Comparison of ENCODE assay signal across 17 cellular contexts in the genomic region with DNA sequence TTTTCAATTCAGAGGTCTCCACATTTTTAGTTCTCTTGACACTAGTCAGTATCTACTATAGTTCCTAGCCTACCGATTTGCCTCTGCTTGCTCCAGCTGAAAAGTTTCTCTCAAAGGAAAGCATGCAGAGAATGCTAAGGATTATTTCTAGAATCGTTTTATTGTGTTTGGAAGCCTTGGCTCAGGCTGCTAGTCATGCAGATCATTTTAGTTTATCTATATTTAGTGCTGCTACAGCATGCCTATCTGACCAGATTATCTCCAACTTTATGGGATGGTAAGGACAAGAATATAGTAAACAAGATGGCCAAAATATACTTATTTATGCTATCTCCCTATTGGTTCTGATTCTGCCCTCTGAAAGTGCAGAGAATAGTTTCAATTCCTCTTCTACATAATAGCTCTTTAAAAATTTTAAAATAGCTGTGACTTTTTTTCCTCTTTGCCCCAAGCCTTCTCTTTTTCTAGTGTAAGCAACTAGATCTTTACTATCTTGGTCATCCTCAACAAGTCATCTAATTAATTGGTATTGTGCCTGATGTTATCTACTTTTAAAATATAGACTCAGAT. TPM values are rescaled to one million over a fixed set of nuclear protein-coding genes. Genes with fewer than 3 reads are reported as not detected.
"Had no signal": no experiment of that assay in that cellular context is flagged by ENCODE, and none has a peak within 500 bp of the region (broad histone marks: within the 10 kb centered on the region; RNA-seq: fewer than 3 reads in every experiment).

No MANE protein-coding gene starts in this region.

- H3K36me3 Mint-ChIP-seq: activated CD4-positive, alpha-beta memory T cell treated with anti-CD3 and anti-CD28 coated beads for 36 hours; activated CD8-positive, alpha-beta memory T cell treated with anti-CD3 and anti-CD28 coated beads, Interleukin-2, amount 10 ng/mL, durations not matched to agents 7 days and 5 days; naive thymus-derived CD4-positive, alpha-beta T cell; stimulated activated naive B cell treated with anti-CD40 and anti-IgM and Interleukin-4, amounts not matched to agents 10 μg/mL and 1 μg/mL and 100 μg/mL, for 72 hours had no signal

- H3K4me3 Mint-ChIP-seq: activated CD4-positive, alpha-beta memory T cell treated with anti-CD3 and anti-CD28 coated beads for 36 hours; activated CD8-positive, alpha-beta memory T cell treated with anti-CD3 and anti-CD28 coated beads, Interleukin-2, amount 10 ng/mL, durations not matched to agents 7 days and 5 days; naive thymus-derived CD4-positive, alpha-beta T cell; stimulated activated naive B cell treated with anti-CD40 and anti-IgM and Interleukin-4, amounts not matched to agents 10 μg/mL and 1 μg/mL and 100 μg/mL, for 72 hours had no signal

- H3K9me3 ChIP-seq: adrenal gland, body of pancreas, esophagus muscularis mucosa, thyroid gland had no signal

- H3K27me3 ChIP-seq: esophagus muscularis mucosa, foreskin keratinocyte, thyroid gland had no signal

- H3K36me3 ChIP-seq: adrenal gland, esophagus muscularis mucosa, thyroid gland had no signal

- H3K27ac Mint-ChIP-seq: activated CD4-positive, alpha-beta memory T cell treated with anti-CD3 and anti-CD28 coated beads for 36 hours; activated CD8-positive, alpha-beta memory T cell treated with anti-CD3 and anti-CD28 coated beads, Interleukin-2, amount 10 ng/mL, durations not matched to agents 7 days and 5 days; naive thymus-derived CD4-positive, alpha-beta T cell; stimulated activated naive B cell treated with anti-CD40 and anti-IgM and Interleukin-4, amounts not matched to agents 10 μg/mL and 1 μg/mL and 100 μg/mL, for 72 hours had no signal

- H3K4me1 ChIP-seq: adrenal gland, body of pancreas, foreskin keratinocyte, thyroid gland had no signal

- H3K4me3 ChIP-seq: adrenal gland, body of pancreas, coronary artery, esophagus muscularis mucosa, thyroid gland had no signal

- H3K9me3 Mint-ChIP-seq: activated CD4-positive, alpha-beta memory T cell treated with anti-CD3 and anti-CD28 coated beads for 36 hours; naive thymus-derived CD4-positive, alpha-beta T cell; stimulated activated naive B cell treated with anti-CD40 and anti-IgM and Interleukin-4, amounts not matched to agents 10 μg/mL and 1 μg/mL and 100 μg/mL, for 72 hours had no signal

- H3K27me3 Mint-ChIP-seq: activated CD4-positive, alpha-beta memory T cell treated with anti-CD3 and anti-CD28 coated beads for 36 hours; naive thymus-derived CD4-positive, alpha-beta T cell; stimulated activated naive B cell treated with anti-CD40 and anti-IgM and Interleukin-4, amounts not matched to agents 10 μg/mL and 1 μg/mL and 100 μg/mL, for 72 hours had no signal

- DNase-seq: activated CD4-positive, alpha-beta memory T cell treated with anti-CD3 and anti-CD28 coated beads for 36 hours; activated CD8-positive, alpha-beta memory T cell treated with anti-CD3 and anti-CD28 coated beads, Interleukin-2, amount 10 ng/mL, durations not matched to agents 7 days and 5 days; activated naive CD4-positive, alpha-beta T cell treated with anti-CD3 and anti-CD28 coated beads, Interleukin-2, amount 50 U/mL, for 16 hours; activated T-cell treated with anti-CD3 and anti-CD28 coated beads, Interleukin-2, amount 50 U/mL, for 1 hour; adrenal gland; body of pancreas; caudate nucleus; foreskin keratinocyte; naive thymus-derived CD4-positive, alpha-beta T cell; stimulated activated CD4-positive, alpha-beta T cell treated with anti-CD3 and anti-CD28 coated beads, Interleukin-15, amount 100 ng/mL, for 24 hours; stimulated activated CD4-positive, alpha-beta T cell treated with anti-CD3 and anti-CD28 coated beads, Interleukin-4, amount 100 ng/mL, for 1 hour; stimulated activated naive B cell treated with anti-CD40 and anti-IgM and Interleukin-4, amounts not matched to agents 10 μg/mL and 1 μg/mL and 100 μg/mL, for 72 hours; thyroid gland had no signal

- ATAC-seq: activated CD8-positive, alpha-beta memory T cell treated with anti-CD3 and anti-CD28 coated beads, Interleukin-2, amount 10 ng/mL, durations not matched to agents 7 days and 5 days; body of pancreas; foreskin keratinocyte; naive thymus-derived CD4-positive, alpha-beta T cell; stimulated activated naive B cell treated with anti-CD40 and anti-IgM and Interleukin-4, amounts not matched to agents 10 μg/mL and 1 μg/mL and 100 μg/mL, for 72 hours had no signal

- H3K27ac ChIP-seq: adrenal gland, body of pancreas, coronary artery, esophagus muscularis mucosa, foreskin keratinocyte, thyroid gland, VCaP had no signal

RNA-seq across cellular contexts. Expression of a gene that starts 15.7 kb away (rescaled TPM):
- total RNA-seq: body of pancreas, thyroid gland had no signal
- polyA plus RNA-seq: liver; naive thymus-derived CD4-positive, alpha-beta T cell had no signal
